ENCODE assay signal across 20 cellular contexts in genomic region chr12:3049176-3049575, GRCh38.
"Had no signal": no experiment of that assay in that cellular context is flagged by ENCODE, and none has a peak within 500 bp of the region (broad histone marks: within the 10 kb centered on the region; RNA-seq: fewer than 3 reads in every experiment).

No MANE protein-coding gene starts in this region.

- ATAC-seq: left lobe of liver; naive thymus-derived CD4-positive, alpha-beta T cell had no signal

- H3K4me1 ChIP-seq: adrenal gland, uterus had no signal

- H3K4me3 ChIP-seq: adrenal gland, coronary artery, dorsolateral prefrontal cortex, lower lobe of right lung, mucosa of descending colon, sigmoid colon, thoracic aorta, uterus had no signal

- H3K9me3 ChIP-seq: adrenal gland, lower lobe of right lung, mucosa of descending colon, sigmoid colon, thoracic aorta, uterus had no signal

- H3K36me3 ChIP-seq: adrenal gland, lower lobe of right lung, sigmoid colon, thoracic aorta, uterus had no signal

- DNase-seq: activated CD4-positive, alpha-beta memory T cell treated with anti-CD3 and anti-CD28 coated beads for 36 hours; activated CD4-positive, alpha-beta T cell treated with anti-CD3 and anti-CD28 coated beads for 48 hours; activated CD8-positive, alpha-beta memory T cell treated with anti-CD3 and anti-CD28 coated beads, Interleukin-2, amount 50 U/mL, for 4 hours; activated naive CD4-positive, alpha-beta T cell treated with anti-CD3 and anti-CD28 coated beads for 36 hours; activated naive CD8-positive, alpha-beta T cell treated with anti-CD3 and anti-CD28 coated beads for 36 hours; activated T-cell treated with anti-CD3 and anti-CD28 coated beads, Interleukin-2, amount 50 U/mL, for 1 hour; adrenal gland; dorsolateral prefrontal cortex; effector memory CD4-positive, alpha-beta T cell; lower lobe of right lung; mucosa of descending colon; naive thymus-derived CD4-positive, alpha-beta T cell; occipital lobe; sigmoid colon; stimulated activated CD4-positive, alpha-beta T cell treated with anti-CD3 and anti-CD28 coated beads, Interleukin-2, amount 100 ng/mL, for 48 hours; T-helper 9 cell; uterus had no signal

- H3K27me3 ChIP-seq: adrenal gland, dorsolateral prefrontal cortex, sigmoid colon, uterus had no signal

- H3K27ac ChIP-seq: adrenal gland, coronary artery, dorsolateral prefrontal cortex, lower lobe of right lung, sigmoid colon, thoracic aorta, uterus had no signal
